In the genomic region with DNA sequence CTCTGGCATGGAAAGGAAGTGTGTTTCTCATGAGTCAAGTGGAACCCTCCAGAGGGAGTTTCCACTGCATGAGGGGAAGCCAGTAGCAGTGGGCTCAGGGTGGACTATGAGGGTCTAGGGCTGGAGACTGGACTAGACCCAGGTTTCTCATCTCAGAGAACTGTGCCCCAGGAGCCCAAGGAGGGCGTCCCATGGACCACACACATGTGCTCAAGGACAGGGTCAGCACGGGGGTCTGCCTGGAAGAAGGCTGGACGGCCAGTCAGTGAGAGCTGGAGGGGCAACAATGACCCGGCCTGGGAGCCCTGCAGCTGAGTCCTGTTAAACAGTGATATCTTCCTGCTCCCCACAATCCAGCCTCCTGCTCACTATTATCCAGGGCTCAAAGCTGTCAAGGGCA, we compare ENCODE assay signal across 24 cellular contexts. TPM values are rescaled to one million over a fixed set of nuclear protein-coding genes. Genes with fewer than 3 reads are reported as not detected.
"Had no signal": no experiment of that assay in that cellular context is flagged by ENCODE, and none has a peak within 500 bp of the region (broad histone marks: within the 10 kb centered on the region; RNA-seq: fewer than 3 reads in every experiment).

No MANE protein-coding gene starts in this region.

- H3K27ac Mint-ChIP-seq: activated CD4-positive, alpha-beta memory T cell treated with anti-CD3 and anti-CD28 coated beads for 36 hours; activated CD4-positive, alpha-beta T cell treated with anti-CD3 and anti-CD28 coated beads, Interleukin-2, amount 10 ng/mL, durations not matched to agents 7 days and 5 days; activated naive CD8-positive, alpha-beta T cell had no signal

- DNase-seq: activated CD4-positive, alpha-beta memory T cell treated with anti-CD3 and anti-CD28 coated beads for 36 hours; activated CD4-positive, alpha-beta T cell treated with anti-CD3 and anti-CD28 coated beads, Interleukin-2, amount 10 ng/mL, durations not matched to agents 7 days and 5 days; activated CD4-positive, CD25-positive, alpha-beta regulatory T cell; activated CD8-positive, alpha-beta memory T cell treated with anti-CD3 and anti-CD28 coated beads for 24 hours; activated effector memory CD4-positive, alpha-beta T cell treated with anti-CD3 and anti-CD28 coated beads, Interleukin-2, amount 50 U/mL, for 16 hours; activated naive CD4-positive, alpha-beta T cell treated with Interleukin-2 at 50 U/mL for 16 hours; activated T-cell treated with anti-CD3 and anti-CD28 coated beads, Interleukin-2, amount 50 U/mL, for 4 hours; Kasumi-1; KBM-7; NCI-H1105 treated with DMSO at 0.1 percent for 48 hours; NCI-H146; NCI-H187 treated with DMSO at 0.1 percent for 48 hours; NCI-H2171; NCI-H226; NCI-H526; NCI-H774; SJCRH30; SK-N-SH; T-helper 1 cell had no signal

- H3K9me3 Mint-ChIP-seq: activated CD4-positive, alpha-beta memory T cell treated with anti-CD3 and anti-CD28 coated beads for 36 hours; activated CD4-positive, alpha-beta T cell treated with anti-CD3 and anti-CD28 coated beads, Interleukin-2, amount 10 ng/mL, durations not matched to agents 7 days and 5 days; activated T-cell treated with anti-CD3 and anti-CD28 coated beads, Interleukin-2, amount 50 U/mL, for 4 hours had no signal

- H3K4me2 ChIP-seq: SK-N-SH had no signal

- H3K36me3 Mint-ChIP-seq: activated CD4-positive, alpha-beta memory T cell treated with anti-CD3 and anti-CD28 coated beads for 36 hours; activated naive CD8-positive, alpha-beta T cell had no signal

- H3K4me3 Mint-ChIP-seq: activated CD4-positive, alpha-beta memory T cell treated with anti-CD3 and anti-CD28 coated beads for 36 hours; activated CD4-positive, alpha-beta T cell treated with anti-CD3 and anti-CD28 coated beads, Interleukin-2, amount 10 ng/mL, durations not matched to agents 7 days and 5 days; activated naive CD8-positive, alpha-beta T cell; activated T-cell treated with anti-CD3 and anti-CD28 coated beads, Interleukin-2, amount 50 U/mL, for 4 hours had no signal

- H3K27ac ChIP-seq: VCaP had no signal

- ATAC-seq: Right ventricle myocardium inferior had no signal

- H3K9ac ChIP-seq: SK-N-SH had no signal

- H3K9me3 ChIP-seq: SJCRH30, SK-N-SH had no signal

- H3K36me3 ChIP-seq: SJCRH30 had no signal

- H3K27me3 ChIP-seq: SJCRH30 had no signal

- H3K4me3 ChIP-seq: SJCRH30 had no signal

RNA-seq across cellular contexts. Expression of a gene that starts 55.9 kb away (rescaled TPM):
- total RNA-seq: activated CD4-positive, alpha-beta memory T cell treated with anti-CD3 and anti-CD28 coated beads for 36 hours; activated CD4-positive, alpha-beta T cell treated with anti-CD3 and anti-CD28 coated beads, Interleukin-2, amount 10 ng/mL, durations not matched to agents 7 days and 5 days; OCI-LY7; Right ventricle myocardium inferior; T-helper 2 cell treated with Interferon-gamma antibody and Interleukin-4, amounts not matched to agents 100 ng/mL and 5 ng/mL, for 36 hours had no signal
- polyA plus RNA-seq: SK-N-SH had no signal
